In the genomic region with DNA sequence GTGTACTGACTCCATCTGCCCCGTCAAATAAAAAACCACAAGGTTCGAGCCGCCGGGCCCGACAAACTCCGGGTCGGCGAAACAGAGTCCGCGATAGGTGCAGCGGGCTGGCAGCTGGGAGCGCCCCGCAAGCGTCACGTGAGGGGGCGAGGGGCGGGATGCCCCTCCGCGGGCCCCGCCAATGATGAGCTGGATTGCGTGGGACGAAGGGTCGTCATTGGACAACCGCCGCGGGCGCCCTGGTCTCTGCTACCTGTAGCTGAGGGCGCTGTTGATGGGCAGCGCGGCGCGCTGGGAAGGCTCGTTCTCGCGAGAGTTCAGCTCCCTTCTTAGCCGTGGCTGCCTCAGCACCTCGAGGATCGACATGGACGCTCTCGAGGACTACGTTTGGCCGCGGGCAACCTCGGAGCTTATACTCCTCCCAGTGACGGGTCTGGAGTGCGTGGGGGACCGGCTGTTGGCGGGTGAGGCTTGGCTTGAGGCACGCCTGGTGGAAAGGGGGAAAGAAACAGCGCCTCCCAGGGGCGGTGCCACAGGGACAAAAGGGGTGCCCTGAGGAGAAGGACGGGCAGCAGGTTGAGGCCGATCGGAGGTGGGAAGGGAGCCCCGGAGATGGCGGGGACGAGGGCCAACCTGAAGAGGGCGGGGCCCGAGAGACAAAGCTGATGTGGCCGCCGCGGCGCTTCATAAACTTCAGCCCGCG, we compare ENCODE assay signal across 1 cellular context.
TF ChIP-seq lines count a peak whose summit lies in the region.

A gene with protein sequence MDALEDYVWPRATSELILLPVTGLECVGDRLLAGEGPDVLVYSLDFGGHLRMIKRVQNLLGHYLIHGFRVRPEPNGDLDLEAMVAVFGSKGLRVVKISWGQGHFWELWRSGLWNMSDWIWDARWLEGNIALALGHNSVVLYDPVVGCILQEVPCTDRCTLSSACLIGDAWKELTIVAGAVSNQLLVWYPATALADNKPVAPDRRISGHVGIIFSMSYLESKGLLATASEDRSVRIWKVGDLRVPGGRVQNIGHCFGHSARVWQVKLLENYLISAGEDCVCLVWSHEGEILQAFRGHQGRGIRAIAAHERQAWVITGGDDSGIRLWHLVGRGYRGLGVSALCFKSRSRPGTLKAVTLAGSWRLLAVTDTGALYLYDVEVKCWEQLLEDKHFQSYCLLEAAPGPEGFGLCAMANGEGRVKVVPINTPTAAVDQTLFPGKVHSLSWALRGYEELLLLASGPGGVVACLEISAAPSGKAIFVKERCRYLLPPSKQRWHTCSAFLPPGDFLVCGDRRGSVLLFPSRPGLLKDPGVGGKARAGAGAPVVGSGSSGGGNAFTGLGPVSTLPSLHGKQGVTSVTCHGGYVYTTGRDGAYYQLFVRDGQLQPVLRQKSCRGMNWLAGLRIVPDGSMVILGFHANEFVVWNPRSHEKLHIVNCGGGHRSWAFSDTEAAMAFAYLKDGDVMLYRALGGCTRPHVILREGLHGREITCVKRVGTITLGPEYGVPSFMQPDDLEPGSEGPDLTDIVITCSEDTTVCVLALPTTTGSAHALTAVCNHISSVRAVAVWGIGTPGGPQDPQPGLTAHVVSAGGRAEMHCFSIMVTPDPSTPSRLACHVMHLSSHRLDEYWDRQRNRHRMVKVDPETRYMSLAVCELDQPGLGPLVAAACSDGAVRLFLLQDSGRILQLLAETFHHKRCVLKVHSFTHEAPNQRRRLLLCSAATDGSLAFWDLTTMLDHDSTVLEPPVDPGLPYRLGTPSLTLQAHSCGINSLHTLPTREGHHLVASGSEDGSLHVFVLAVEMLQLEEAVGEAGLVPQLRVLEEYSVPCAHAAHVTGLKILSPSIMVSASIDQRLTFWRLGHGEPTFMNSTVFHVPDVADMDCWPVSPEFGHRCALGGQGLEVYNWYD (plus strand): TSS at position 324 of the 703 bp plus-strand sequence. CDS start 41 bp downstream, at position 365.

TF ChIP-seq in HepG2, 621 proteins besides CTCF, POLR2A, EP300 and RAD21 (continued from another document and continues in another):
- TF ChIP-seq, protein P1, sequence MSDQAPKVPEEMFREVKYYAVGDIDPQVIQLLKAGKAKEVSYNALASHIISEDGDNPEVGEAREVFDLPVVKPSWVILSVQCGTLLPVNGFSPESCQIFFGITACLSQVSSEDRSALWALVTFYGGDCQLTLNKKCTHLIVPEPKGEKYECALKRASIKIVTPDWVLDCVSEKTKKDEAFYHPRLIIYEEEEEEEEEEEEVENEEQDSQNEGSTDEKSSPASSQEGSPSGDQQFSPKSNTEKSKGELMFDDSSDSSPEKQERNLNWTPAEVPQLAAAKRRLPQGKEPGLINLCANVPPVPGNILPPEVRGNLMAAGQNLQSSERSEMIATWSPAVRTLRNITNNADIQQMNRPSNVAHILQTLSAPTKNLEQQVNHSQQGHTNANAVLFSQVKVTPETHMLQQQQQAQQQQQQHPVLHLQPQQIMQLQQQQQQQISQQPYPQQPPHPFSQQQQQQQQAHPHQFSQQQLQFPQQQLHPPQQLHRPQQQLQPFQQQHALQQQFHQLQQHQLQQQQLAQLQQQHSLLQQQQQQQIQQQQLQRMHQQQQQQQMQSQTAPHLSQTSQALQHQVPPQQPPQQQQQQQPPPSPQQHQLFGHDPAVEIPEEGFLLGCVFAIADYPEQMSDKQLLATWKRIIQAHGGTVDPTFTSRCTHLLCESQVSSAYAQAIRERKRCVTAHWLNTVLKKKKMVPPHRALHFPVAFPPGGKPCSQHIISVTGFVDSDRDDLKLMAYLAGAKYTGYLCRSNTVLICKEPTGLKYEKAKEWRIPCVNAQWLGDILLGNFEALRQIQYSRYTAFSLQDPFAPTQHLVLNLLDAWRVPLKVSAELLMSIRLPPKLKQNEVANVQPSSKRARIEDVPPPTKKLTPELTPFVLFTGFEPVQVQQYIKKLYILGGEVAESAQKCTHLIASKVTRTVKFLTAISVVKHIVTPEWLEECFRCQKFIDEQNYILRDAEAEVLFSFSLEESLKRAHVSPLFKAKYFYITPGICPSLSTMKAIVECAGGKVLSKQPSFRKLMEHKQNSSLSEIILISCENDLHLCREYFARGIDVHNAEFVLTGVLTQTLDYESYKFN (CRISPR knock-in tag; conservative IDR thresholded peaks at IDR 0.05), result peak; percentile 42; the same call in 1 of the 2 replicates
- TF ChIP-seq, protein P2, sequence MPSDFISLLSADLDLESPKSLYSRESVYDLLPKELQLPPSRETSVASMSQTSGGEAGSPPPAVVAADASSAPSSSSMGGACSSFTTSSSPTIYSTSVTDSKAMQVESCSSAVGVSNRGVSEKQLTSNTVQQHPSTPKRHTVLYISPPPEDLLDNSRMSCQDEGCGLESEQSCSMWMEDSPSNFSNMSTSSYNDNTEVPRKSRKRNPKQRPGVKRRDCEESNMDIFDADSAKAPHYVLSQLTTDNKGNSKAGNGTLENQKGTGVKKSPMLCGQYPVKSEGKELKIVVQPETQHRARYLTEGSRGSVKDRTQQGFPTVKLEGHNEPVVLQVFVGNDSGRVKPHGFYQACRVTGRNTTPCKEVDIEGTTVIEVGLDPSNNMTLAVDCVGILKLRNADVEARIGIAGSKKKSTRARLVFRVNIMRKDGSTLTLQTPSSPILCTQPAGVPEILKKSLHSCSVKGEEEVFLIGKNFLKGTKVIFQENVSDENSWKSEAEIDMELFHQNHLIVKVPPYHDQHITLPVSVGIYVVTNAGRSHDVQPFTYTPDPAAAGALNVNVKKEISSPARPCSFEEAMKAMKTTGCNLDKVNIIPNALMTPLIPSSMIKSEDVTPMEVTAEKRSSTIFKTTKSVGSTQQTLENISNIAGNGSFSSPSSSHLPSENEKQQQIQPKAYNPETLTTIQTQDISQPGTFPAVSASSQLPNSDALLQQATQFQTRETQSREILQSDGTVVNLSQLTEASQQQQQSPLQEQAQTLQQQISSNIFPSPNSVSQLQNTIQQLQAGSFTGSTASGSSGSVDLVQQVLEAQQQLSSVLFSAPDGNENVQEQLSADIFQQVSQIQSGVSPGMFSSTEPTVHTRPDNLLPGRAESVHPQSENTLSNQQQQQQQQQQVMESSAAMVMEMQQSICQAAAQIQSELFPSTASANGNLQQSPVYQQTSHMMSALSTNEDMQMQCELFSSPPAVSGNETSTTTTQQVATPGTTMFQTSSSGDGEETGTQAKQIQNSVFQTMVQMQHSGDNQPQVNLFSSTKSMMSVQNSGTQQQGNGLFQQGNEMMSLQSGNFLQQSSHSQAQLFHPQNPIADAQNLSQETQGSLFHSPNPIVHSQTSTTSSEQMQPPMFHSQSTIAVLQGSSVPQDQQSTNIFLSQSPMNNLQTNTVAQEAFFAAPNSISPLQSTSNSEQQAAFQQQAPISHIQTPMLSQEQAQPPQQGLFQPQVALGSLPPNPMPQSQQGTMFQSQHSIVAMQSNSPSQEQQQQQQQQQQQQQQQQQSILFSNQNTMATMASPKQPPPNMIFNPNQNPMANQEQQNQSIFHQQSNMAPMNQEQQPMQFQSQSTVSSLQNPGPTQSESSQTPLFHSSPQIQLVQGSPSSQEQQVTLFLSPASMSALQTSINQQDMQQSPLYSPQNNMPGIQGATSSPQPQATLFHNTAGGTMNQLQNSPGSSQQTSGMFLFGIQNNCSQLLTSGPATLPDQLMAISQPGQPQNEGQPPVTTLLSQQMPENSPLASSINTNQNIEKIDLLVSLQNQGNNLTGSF (CRISPR knock-in tag; IDR thresholded peaks at IDR 0.05), result no peak
- TF ChIP-seq ZNF337 (CRISPR knock-in tag; IDR thresholded peaks at IDR 0.05; ENCODE audit: borderline replicate concordance, low read depth) (peak; percentile 72; the same call in 1 of the 2 replicates), KLF6 (CRISPR knock-in tag; IDR thresholded peaks at IDR 0.05) (peak; percentile 81; the same call in 1 of the 2 replicates), NFE2L1 (CRISPR knock-in tag; IDR thresholded peaks at IDR 0.05; ENCODE audit: borderline replicate concordance) (no peak), TOPORS (CRISPR knock-in tag; IDR thresholded peaks at IDR 0.05) (peak; percentile 70), GATAD1 (CRISPR knock-in tag; IDR thresholded peaks at IDR 0.05) (peak; percentile 88; the same call in 1 of the 2 replicates), RORA (CRISPR knock-in tag; IDR thresholded peaks at IDR 0.05) (no peak), ZNF572 (CRISPR knock-in tag; IDR thresholded peaks at IDR 0.05) (peak; percentile 65; the same call in 1 of the 2 replicates), SP1 (IDR thresholded peaks at IDR 0.05) (peak; percentile 83), SP1 (CRISPR knock-in tag; IDR thresholded peaks at IDR 0.05) (peak; percentile 75), ZNF20 (CRISPR knock-in tag; IDR thresholded peaks at IDR 0.05) (peak; percentile 42; the same call in 1 of the 2 replicates), ZBTB49 (CRISPR knock-in tag; IDR thresholded peaks at IDR 0.05; ENCODE audit: borderline replicate concordance) (no peak), LCORL (IDR thresholded peaks at IDR 0.05) (no peak), LCORL (CRISPR knock-in tag; IDR thresholded peaks at IDR 0.05) (peak; percentile 56; the same call in 1 of the 2 replicates), REST (IDR thresholded peaks at IDR 0.05; ENCODE audit: borderline replicate concordance in 1 of 2, low read depth in 1 of 2, low read length in 2 of 2) (peak in 1 of 2 experiments; percentile 5; a peak in 1 of 4 replicates), ZNF710 (CRISPR knock-in tag; IDR thresholded peaks at IDR 0.05; ENCODE audit: borderline replicate concordance) (peak; percentile 43; the same call in 1 of the 2 replicates), GABPB1 (CRISPR knock-in tag; IDR thresholded peaks at IDR 0.05) (peak; percentile 66; the same call in 1 of the 2 replicates), REL (CRISPR knock-in tag; conservative IDR thresholded peaks at IDR 0.05) (peak; percentile 95; the same call in 1 of the 2 replicates), ZNF101 (CRISPR knock-in tag; IDR thresholded peaks at IDR 0.05; ENCODE audit: borderline replicate concordance, low read depth) (no peak; the same call in 1 of the 2 replicates)
- TF ChIP-seq, protein P3, sequence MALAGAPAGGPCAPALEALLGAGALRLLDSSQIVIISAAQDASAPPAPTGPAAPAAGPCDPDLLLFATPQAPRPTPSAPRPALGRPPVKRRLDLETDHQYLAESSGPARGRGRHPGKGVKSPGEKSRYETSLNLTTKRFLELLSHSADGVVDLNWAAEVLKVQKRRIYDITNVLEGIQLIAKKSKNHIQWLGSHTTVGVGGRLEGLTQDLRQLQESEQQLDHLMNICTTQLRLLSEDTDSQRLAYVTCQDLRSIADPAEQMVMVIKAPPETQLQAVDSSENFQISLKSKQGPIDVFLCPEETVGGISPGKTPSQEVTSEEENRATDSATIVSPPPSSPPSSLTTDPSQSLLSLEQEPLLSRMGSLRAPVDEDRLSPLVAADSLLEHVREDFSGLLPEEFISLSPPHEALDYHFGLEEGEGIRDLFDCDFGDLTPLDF (CRISPR knock-in tag; IDR thresholded peaks at IDR 0.05), result peak; percentile 88
- TF ChIP-seq, protein P4, sequence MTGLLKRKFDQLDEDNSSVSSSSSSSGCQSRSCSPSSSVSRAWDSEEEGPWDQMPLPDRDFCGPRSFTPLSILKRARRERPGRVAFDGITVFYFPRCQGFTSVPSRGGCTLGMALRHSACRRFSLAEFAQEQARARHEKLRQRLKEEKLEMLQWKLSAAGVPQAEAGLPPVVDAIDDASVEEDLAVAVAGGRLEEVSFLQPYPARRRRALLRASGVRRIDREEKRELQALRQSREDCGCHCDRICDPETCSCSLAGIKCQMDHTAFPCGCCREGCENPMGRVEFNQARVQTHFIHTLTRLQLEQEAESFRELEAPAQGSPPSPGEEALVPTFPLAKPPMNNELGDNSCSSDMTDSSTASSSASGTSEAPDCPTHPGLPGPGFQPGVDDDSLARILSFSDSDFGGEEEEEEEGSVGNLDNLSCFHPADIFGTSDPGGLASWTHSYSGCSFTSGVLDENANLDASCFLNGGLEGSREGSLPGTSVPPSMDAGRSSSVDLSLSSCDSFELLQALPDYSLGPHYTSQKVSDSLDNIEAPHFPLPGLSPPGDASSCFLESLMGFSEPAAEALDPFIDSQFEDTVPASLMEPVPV (CRISPR knock-in tag; IDR thresholded peaks at IDR 0.05), result peak; percentile 75
